In genomic region chr3:114456742-114457141, GRCh38 we compare ENCODE assay signal across 11 cellular contexts.
DNase-seq lines count a peak whose midpoint lies in the region; ATAC-seq and TF ChIP-seq lines count a peak whose summit lies in the region.
"Had no signal": no experiment of that assay in that cellular context is flagged by ENCODE, and none has a peak within 500 bp of the region (broad histone marks: within the 10 kb centered on the region; RNA-seq: fewer than 3 reads in every experiment).

No MANE protein-coding gene starts in this region.

- H3K4me2 ChIP-seq in osteoblast (ENCODE audit: insufficient read depth, low read length): no peak overlapping the region
- H3K4me2 ChIP-seq: A549 had no signal

- no peak overlapping the region for H3K4me3 Mint-ChIP-seq in stimulated activated memory B cell treated with anti-CD40 and anti-IgM and Interleukin-4, amounts not matched to agents 10 μg/mL and 1 μg/mL and 100 μg/mL, for 72 hours
- H3K4me3 Mint-ChIP-seq: T-helper 17 cell had no signal

- peaks cover 6% of the 10 kb centered on the region for H3K4me1 ChIP-seq in osteoblast (ENCODE audit: insufficient read depth, low read length)

- no peaks in the 10 kb centered on the region for H3K27me3 Mint-ChIP-seq in stimulated activated memory B cell treated with anti-CD40 and anti-IgM and Interleukin-4, amounts not matched to agents 10 μg/mL and 1 μg/mL and 100 μg/mL, for 72 hours
- H3K27me3 Mint-ChIP-seq: T-helper 17 cell had no signal

- peaks cover 39% of the 10 kb centered on the region for H3K4me1 Mint-ChIP-seq in stimulated activated memory B cell treated with anti-CD40 and anti-IgM and Interleukin-4, amounts not matched to agents 10 μg/mL and 1 μg/mL and 100 μg/mL, for 72 hours

- no peaks in the 10 kb centered on the region for H3K36me3 Mint-ChIP-seq in stimulated activated memory B cell treated with anti-CD40 and anti-IgM and Interleukin-4, amounts not matched to agents 10 μg/mL and 1 μg/mL and 100 μg/mL, for 72 hours

- no peak for TF ChIP-seq CTCF in osteoblast (IDR thresholded peaks at IDR 0.05; ENCODE audit: extremely low read depth, low read depth, low read length)

- H3K79me2 ChIP-seq in osteoblast (ENCODE audit: insufficient read depth, low read length): peaks cover 3% of the 10 kb centered on the region

- H4K20me1 ChIP-seq in osteoblast (ENCODE audit: insufficient read depth, low read length): peaks cover 24% of the 10 kb centered on the region

- H2AFZ ChIP-seq in osteoblast (ENCODE audit: low read length): no peak overlapping the region

- DNase-seq in NCI-H2107 treated with DMSO at 0.1 percent for 48 hours (lab: John Stamatoyannopoulos, UW; ENCODE audit: unreplicated experiment): peak; percentile 81
- no peak for DNase-seq in NCI-H2107 (lab: John Stamatoyannopoulos, UW)
- no peak for DNase-seq in osteoblast (ENCODE audit: insufficient read length, low spot score, missing footprints)
- DNase-seq in activated T-cell treated with anti-CD3 and anti-CD28 coated beads, Interleukin-2, amount 50 U/mL, for 1 hour: no peak
- DNase-seq in EL: no peak
- DNase-seq: stimulated activated naive CD4-positive, alpha-beta T cell; T-helper 17 cell had no signal

- H3K4me3 ChIP-seq in osteoblast (ENCODE audit: insufficient read depth, low read length): no peak overlapping the region
- H3K4me3 ChIP-seq: A549 had no signal

- ATAC-seq in GM21825 (IDR thresholded peaks at IDR 0.05; ENCODE audit: unreplicated experiment): peak; percentile 65
- peak; percentile 76 for ATAC-seq in HG03442 (IDR thresholded peaks at IDR 0.05; ENCODE audit: unreplicated experiment)
- peak; percentile 81 for ATAC-seq in stimulated activated memory B cell treated with anti-CD40 and anti-IgM and Interleukin-4, amounts not matched to agents 10 μg/mL and 1 μg/mL and 100 μg/mL, for 72 hours
- ATAC-seq: A549, T-helper 17 cell had no signal

- no peak overlapping the region for H3K27ac ChIP-seq in osteoblast (ENCODE audit: low read depth, low read length)
- H3K27ac ChIP-seq: A549 had no signal

- H3K27ac Mint-ChIP-seq in stimulated activated memory B cell treated with anti-CD40 and anti-IgM and Interleukin-4, amounts not matched to agents 10 μg/mL and 1 μg/mL and 100 μg/mL, for 72 hours: no peak overlapping the region
- H3K27ac Mint-ChIP-seq: T-helper 17 cell had no signal

- no peaks in the 10 kb centered on the region for H3K9me3 ChIP-seq in osteoblast (ENCODE audit: low read depth, low read length)
- H3K9me3 ChIP-seq: A549 had no signal

- no peaks in the 10 kb centered on the region for H3K9me3 Mint-ChIP-seq in stimulated activated memory B cell treated with anti-CD40 and anti-IgM and Interleukin-4, amounts not matched to agents 10 μg/mL and 1 μg/mL and 100 μg/mL, for 72 hours

- no peaks in the 10 kb centered on the region for H3K36me3 ChIP-seq in osteoblast (ENCODE audit: insufficient read depth, low read length)

- H3K27me3 ChIP-seq in osteoblast (ENCODE audit: insufficient read depth, low read length): no peaks in the 10 kb centered on the region
